19 cellular contexts compared by ENCODE assay signal in genomic region chr5:111129938-111130337, GRCh38. TPM values are rescaled to one million over a fixed set of nuclear protein-coding genes. Genes with fewer than 3 reads are reported as not detected.
DNase-seq lines count a peak whose midpoint lies in the region; TF ChIP-seq lines count a peak whose summit lies in the region.
"Had no signal": no experiment of that assay in that cellular context is flagged by ENCODE, and none has a peak within 500 bp of the region (broad histone marks: within the 10 kb centered on the region; RNA-seq: fewer than 3 reads in every experiment).

No MANE protein-coding gene starts in this region.

- no peak overlapping the region for H3K4me3 ChIP-seq in AG04449 (ENCODE audit: low read depth, low read length)
- no peak overlapping the region for H3K4me3 ChIP-seq in H7 (ENCODE audit: insufficient read depth, low read depth, low read length)
- peak overlapping the region; percentile 31 for H3K4me3 ChIP-seq in adipocyte (ENCODE audit: low read length)
- no peak overlapping the region for H3K4me3 ChIP-seq in fibroblast of the aortic adventitia (ENCODE audit: low read depth, low read length)
- no peak overlapping the region for H3K4me3 ChIP-seq in ovary
- H3K4me3 ChIP-seq: coronary artery, left ventricle myocardium inferior, neural progenitor cell, suprapubic skin had no signal

- no peak overlapping the region for H3K9ac ChIP-seq in adipocyte (ENCODE audit: low read length)
- H3K9ac ChIP-seq: neural progenitor cell had no signal

- 93 to 96% (median 95%) methylated on average over 3 of the region's 3 CpGs for WGBS in ovary, 3 donors

- no peak for TF ChIP-seq EP300 in ovary (IDR thresholded peaks at IDR 0.05)

- no peak overlapping the region for H3K27ac ChIP-seq in ovary
- H3K27ac ChIP-seq: coronary artery, left ventricle myocardium inferior, neural progenitor cell, suprapubic skin had no signal

- peaks cover 3% of the 10 kb centered on the region; the same call in 1 of the 2 replicates for H3K36me3 ChIP-seq in H7 (replicated peaks; ENCODE audit: control insufficient read depth, insufficient read depth, low read length)
- H3K36me3 ChIP-seq in adipocyte (ENCODE audit: control insufficient read depth, insufficient read depth, low read length, severe bottlenecking) = peaks cover 36% of the 10 kb centered on the region
- H3K36me3 ChIP-seq in ovary = no peaks in the 10 kb centered on the region

- H3K27me3 ChIP-seq in H7 (ENCODE audit: control insufficient read depth, insufficient read depth, low read length) (no peaks in the 10 kb centered on the region), adipocyte (replicated peaks; ENCODE audit: control insufficient read depth, insufficient read depth, low read length) (no peaks in the 10 kb centered on the region), ovary (no peaks in the 10 kb centered on the region)
- H3K27me3 ChIP-seq: neural progenitor cell, suprapubic skin had no signal

- H3K9me3 ChIP-seq in adipocyte (ENCODE audit: control insufficient read depth, low read length) (no peaks in the 10 kb centered on the region), ovary (no peaks in the 10 kb centered on the region)
- H3K9me3 ChIP-seq: left ventricle myocardium inferior, suprapubic skin had no signal

- CTCF ChIA-PET in AG04449 (lab: Yijun Ruan, JAX) = no interaction called here

- no peak for TF ChIP-seq POLR2A in ovary (IDR thresholded peaks at IDR 0.05)

- intact Hi-C loops in ovary (cut with DNase I) = no loop called here

- DNase-seq in AG04449 (ENCODE audit: low read depth, low spot score) = peak; percentile 14
- peak; percentile 8 for DNase-seq in H7
- peak; percentile 46 for DNase-seq in adipocyte (ENCODE audit: low read depth)
- peak; percentile 57 for DNase-seq in fibroblast of the aortic adventitia (ENCODE audit: low read depth)
- DNase-seq in ovary = no peak
- DNase-seq in activated T-cell treated with anti-CD3 and anti-CD28 coated beads, Interleukin-2, amount 50 U/mL, for 48 hours = no peak
- no peak for DNase-seq in DMS 273 (lab: John Stamatoyannopoulos, UW; ENCODE audit: unreplicated experiment)
- DNase-seq in SHP77 (lab: John Stamatoyannopoulos, UW) = no peak
- DNase-seq: activated CD4-positive, alpha-beta memory T cell treated with anti-CD3 and anti-CD28 coated beads, Interleukin-2, amount 10 ng/mL, durations not matched to agents 7 days and 5 days; activated naive CD4-positive, alpha-beta T cell treated with anti-CD3 and anti-CD28 coated beads, Interleukin-2, amount 10 ng/mL, durations not matched to agents 7 days and 5 days; activated T-cell treated with anti-CD3 and anti-CD28 coated beads, Interleukin-2, amount 50 U/mL, for 24 hours; left ventricle myocardium inferior; NCI-H1417; T-helper 2 cell had no signal

- H3K4me1 ChIP-seq in adipocyte (ENCODE audit: control insufficient read depth, insufficient read depth, low read length) (peaks cover 30% of the 10 kb centered on the region), ovary (ENCODE audit: insufficient read depth) (peaks cover 11% of the 10 kb centered on the region)
- H3K4me1 ChIP-seq: suprapubic skin had no signal

- TF ChIP-seq CTCF in AG04449 (IDR thresholded peaks at IDR 0.05; ENCODE audit: insufficient read depth, low read length, missing control alignments) = no peak
- TF ChIP-seq CTCF in fibroblast of the aortic adventitia (IDR thresholded peaks at IDR 0.05; ENCODE audit: insufficient read depth, low read length) = no peak
- TF ChIP-seq CTCF in ovary (IDR thresholded peaks at IDR 0.05) = no peak

- POLR2A ChIA-PET in AG04449 (lab: Yijun Ruan, JAX) = no interaction called here

RNA-seq across cellular contexts. Expression of gene WDR36, which starts 37.8 kb away (rescaled TPM):
- 41.5 and 52.3 TPM in 2 replicates for total RNA-seq in H7 (2014; rRNA removed; shearing (Covaris generic))
- 46.0 and 90.8 TPM in 2 replicates for total RNA-seq in fibroblast of the aortic adventitia (ENCODE audit: low replicate concordance)
- 10 to 100 TPM; 17.3 to 36.9 (median 26.7) TPM for total RNA-seq in ovary
- 1 to 10 TPM; 7.0 to 9.4 TPM for polyA plus RNA-seq in ovary

RNA-seq across cellular contexts. Expression of gene TSLP, which starts 58.4 kb away (rescaled TPM):
- 0.15 and 0.28 TPM in 2 replicates for total RNA-seq in H7 (2014; rRNA removed; shearing (Covaris generic))
- 1.4 and 20.8 TPM in 2 replicates for total RNA-seq in fibroblast of the aortic adventitia (ENCODE audit: low replicate concordance)
- under 1 TPM in 6 of 7 donors, not detected in 1; 0.12 to 0.57 (median 0.21) TPM for total RNA-seq in ovary
- 1 to 10 TPM in 1 of 2 donors, under 1 TPM in 1; 0.56 to 1.4 TPM for polyA plus RNA-seq in ovary
- total RNA-seq: HT-29, OCI-LY7 had no signal

Comparison
In these comparisons a context has a peak if more than half of its experiments do, and no peak if none do; other contexts are left out.
1. DNase-seq: peak in AG04449 (single experiment), H7 (single experiment), adipocyte (single experiment) and fibroblast of the aortic adventitia (single experiment); none in ovary (0 of 5), activated T-cell treated with anti-CD3 and anti-CD28 coated beads, Interleukin-2, amount 50 U/mL, for 48 hours (0 of 2), DMS 273 (single experiment) and SHP77 (0 of 2).